In the genomic region with DNA sequence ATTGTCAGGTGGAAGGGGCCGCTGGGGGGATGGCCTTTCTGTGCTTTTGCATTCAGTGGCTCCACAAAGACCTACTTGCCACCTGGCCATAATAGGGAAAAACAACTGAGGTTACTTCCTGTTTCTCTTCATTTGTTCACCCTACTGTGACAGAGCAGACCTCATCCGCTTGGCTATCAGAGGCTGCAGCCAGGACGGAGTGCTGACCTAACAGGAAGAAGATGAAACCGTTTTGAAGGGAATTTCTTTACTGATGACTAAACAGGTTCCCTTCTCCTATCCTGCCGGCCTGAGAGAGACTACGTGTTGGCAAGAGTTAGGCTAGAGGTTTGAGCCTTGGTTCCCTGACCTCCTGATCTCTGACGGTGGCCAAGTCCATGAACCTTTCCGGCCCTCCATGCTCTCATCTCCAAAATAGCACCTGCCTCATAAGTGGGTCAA, we compare ENCODE assay signal across 10 cellular contexts. TPM values are rescaled to one million over a fixed set of nuclear protein-coding genes. Genes with fewer than 3 reads are reported as not detected.
A peak's percentile ranks its signal among the peaks of the same experiment; 100 is the strongest.
DNase-seq lines count a peak whose midpoint lies in the region; ATAC-seq and TF ChIP-seq lines count a peak whose summit lies in the region.
"Had no signal": no experiment of that assay in that cellular context is flagged by ENCODE, and none has a peak within 500 bp of the region (broad histone marks: within the 10 kb centered on the region; RNA-seq: fewer than 3 reads in every experiment).

No MANE protein-coding gene starts in this region.

- no peaks in the 10 kb centered on the region for H3K9me3 ChIP-seq in spleen
- H3K9me3 ChIP-seq in osteoblast (ENCODE audit: low read depth, low read length) = no peaks in the 10 kb centered on the region
- H3K9me3 ChIP-seq: thoracic aorta had no signal

- H3K36me3 ChIP-seq in spleen = no peaks in the 10 kb centered on the region
- no peaks in the 10 kb centered on the region for H3K36me3 ChIP-seq in osteoblast (ENCODE audit: insufficient read depth, low read length)
- H3K36me3 ChIP-seq: thoracic aorta had no signal

- intact Hi-C loops in spleen (cut with DNase I; ENCODE audit: low total_unique reads) = no loop called here

- peak overlapping the region in 6 of 8 donors; percentile 23 to 65 (median 56) for H3K27ac ChIP-seq in spleen
- no peak overlapping the region for H3K27ac ChIP-seq in osteoblast (ENCODE audit: low read depth, low read length)
- H3K27ac ChIP-seq: thoracic aorta had no signal

- TF ChIP-seq POLR2A in spleen (IDR thresholded peaks at IDR 0.05) = no peak

- DNase-seq in SIG-M5 treated with dmso at 0.1 percent for 504 hours (lab: John Stamatoyannopoulos, UW; ENCODE audit: unreplicated experiment) = peak; percentile 4
- DNase-seq in SIG-M5 (lab: John Stamatoyannopoulos, UW) = no peak
- peak; percentile 82 for DNase-seq in SKM-1 treated with dmso at 0.1 percent for 144 hours (lab: John Stamatoyannopoulos, UW; ENCODE audit: unreplicated experiment)
- DNase-seq in spleen = peak; percentile 73
- no peak for DNase-seq in GF-D8 (lab: John Stamatoyannopoulos, UW)
- DNase-seq in osteoblast (ENCODE audit: insufficient read length, low spot score, missing footprints) = no peak
- no peak for DNase-seq in NCI-H1417 treated with DMSO at 0.1 percent for 48 hours (lab: John Stamatoyannopoulos, UW)
- DNase-seq: MM.1S had no signal

- no peaks in the 10 kb centered on the region for H3K79me2 ChIP-seq in osteoblast (ENCODE audit: insufficient read depth, low read length)

- H3K27me3 ChIP-seq in spleen (replicated peaks in 1 of 7) (peaks cover 0 to 19% (median 0%) of the 10 kb centered on the region in 7 donors), osteoblast (ENCODE audit: insufficient read depth, low read length) (peaks cover 7% of the 10 kb centered on the region)

- peaks cover 7 to 21% (median 17%) of the 10 kb centered on the region in 6 donors for H3K4me1 ChIP-seq in spleen
- no peaks in the 10 kb centered on the region for H3K4me1 ChIP-seq in osteoblast (ENCODE audit: insufficient read depth, low read length)

- H4K20me1 ChIP-seq in osteoblast (ENCODE audit: insufficient read depth, low read length) = no peaks in the 10 kb centered on the region

- H3K4me3 ChIP-seq in spleen (peak overlapping the region in 1 of 8 donors; percentile 24), osteoblast (ENCODE audit: insufficient read depth, low read length) (no peak overlapping the region)
- H3K4me3 ChIP-seq: thoracic aorta had no signal

- TF ChIP-seq CTCF in spleen (IDR thresholded peaks at IDR 0.05 in 8 of 11, conservative IDR thresholded peaks at IDR 0.05 in 3 of 11) (no peak), osteoblast (IDR thresholded peaks at IDR 0.05; ENCODE audit: extremely low read depth, low read depth, low read length) (no peak)

- 27 to 41% (median 35%) methylated on average over 8 of the region's 8 CpGs for WGBS in spleen, 5 donors

- peak; percentile 83 for ATAC-seq in HG03025 (IDR thresholded peaks at IDR 0.05; ENCODE audit: low FRiP score, unreplicated experiment)

- no peak overlapping the region for H2AFZ ChIP-seq in osteoblast (ENCODE audit: low read length)

- H3K4me2 ChIP-seq in osteoblast (ENCODE audit: insufficient read depth, low read length) = no peak overlapping the region

RNA-seq across cellular contexts. Expression of gene PRR18, which starts 21.3 kb away (rescaled TPM):
- total RNA-seq in spleen (under 1 TPM in 2 of 7 donors, not detected in 5; 0.28 to 0.30 TPM), osteoblast (0.29 TPM in 1 of 2 replicates, not detected in the other)
- polyA plus RNA-seq in spleen = under 1 TPM in 2 of 3 donors, not detected in 1; 0.03 to 0.08 TPM
- total RNA-seq: thoracic aorta had no signal

RNA-seq across cellular contexts. Expression of gene SFT2D1, which starts 55.5 kb away (rescaled TPM):
- total RNA-seq in spleen (10 to 100 TPM; 46.0 to 66.4 (median 51.9) TPM), osteoblast (22.1 and 25.7 TPM in 2 replicates)
- 10 to 100 TPM; 58.8 to 71.0 (median 69.7) TPM for polyA plus RNA-seq in spleen

Comparison
In these comparisons a context has a peak if more than half of its experiments do, and no peak if none do; other contexts are left out.
1. DNase-seq: peak in SIG-M5 treated with dmso at 0.1 percent for 504 hours (single experiment), SKM-1 treated with dmso at 0.1 percent for 144 hours (single experiment) and spleen (single experiment); none in SIG-M5 (single experiment), GF-D8 (single experiment), osteoblast (single experiment) and NCI-H1417 treated with DMSO at 0.1 percent for 48 hours (single experiment).